23 cellular contexts compared by ENCODE assay signal in the genomic region with DNA sequence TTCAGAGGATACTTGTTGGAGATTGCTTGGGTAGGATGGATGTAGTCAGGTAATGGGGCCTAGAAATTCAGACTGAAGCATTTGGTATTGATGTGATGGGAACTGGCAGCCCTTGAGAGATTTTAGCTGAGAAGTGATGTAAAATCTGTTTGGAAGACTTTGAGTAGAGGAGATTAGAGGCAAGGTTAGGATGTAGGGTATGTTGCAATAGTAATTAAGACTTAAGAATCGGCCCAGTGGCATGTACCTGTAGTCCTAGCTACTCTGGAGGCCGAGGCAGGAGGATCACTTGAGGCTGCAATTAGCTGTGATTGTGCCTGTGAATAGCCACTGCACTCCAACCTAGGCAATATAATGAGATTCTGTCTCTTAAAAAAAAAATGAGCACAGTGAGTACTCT. TPM values are rescaled to one million over a fixed set of nuclear protein-coding genes. Genes with fewer than 3 reads are reported as not detected.
DNase-seq lines count a peak whose midpoint lies in the region; ATAC-seq, FAIRE-seq and TF ChIP-seq lines count a peak whose summit lies in the region.
"Had no signal": no experiment of that assay in that cellular context is flagged by ENCODE, and none has a peak within 500 bp of the region (broad histone marks: within the 10 kb centered on the region; RNA-seq: fewer than 3 reads in every experiment).

No MANE protein-coding gene starts in this region.

- no peak for TF ChIP-seq RAD21 in HepG2 (CRISPR knock-in tag; IDR thresholded peaks at IDR 0.05)

- H3K36me3 Mint-ChIP-seq in endothelial cell (ENCODE audit: low read depth, unreplicated experiment): peaks cover 37% of the 10 kb centered on the region
- peaks cover 98% of the 10 kb centered on the region for H3K36me3 Mint-ChIP-seq in stimulated activated effector memory CD8-positive, alpha-beta T cell treated with anti-CD3 and anti-CD28 coated beads, Interleukin-12 subunit alpha, Interleukin-12 subunit beta, amount 100 ng/mL, for 72 hours

- H2AFZ ChIP-seq in HepG2 (ENCODE audit: low read length) (no peak overlapping the region), SU-DHL-6 (ENCODE audit: low read depth, low read length, severe bottlenecking) (no peak overlapping the region)

- BruUV-seq in HepG2 (replicated peaks; lab: Mats Ljungman, UMichigan): no TSS peak

- intact Hi-C loops in HepG2 (cut with micrococcal nuclease; ENCODE audit: unreplicated experiment): no loop called here
- intact Hi-C loops in right lobe of liver (cut with DNase I): no loop called here

- H3K27me3 ChIP-seq in HepG2 (ENCODE audit: control insufficient read depth in 1 of 2, insufficient read depth in 2 of 2, low read length in 2 of 2): peaks cover 0 to 2% of the 10 kb centered on the region in 2 experiments; a peak in 1 of 5 replicates
- H3K27me3 ChIP-seq in right lobe of liver: no peaks in the 10 kb centered on the region
- H3K27me3 ChIP-seq in SU-DHL-6 (ENCODE audit: low read length): no peaks in the 10 kb centered on the region
- H3K27me3 ChIP-seq: body of pancreas, colonic mucosa, upper lobe of left lung had no signal

- H3K27ac Mint-ChIP-seq in endothelial cell (ENCODE audit: unreplicated experiment): no peak overlapping the region
- H3K27ac Mint-ChIP-seq in stimulated activated effector memory CD8-positive, alpha-beta T cell treated with anti-CD3 and anti-CD28 coated beads, Interleukin-12 subunit alpha, Interleukin-12 subunit beta, amount 100 ng/mL, for 72 hours: peak overlapping the region; percentile 8

- H4K20me1 ChIP-seq in HepG2 (ENCODE audit: insufficient read depth, low read length) (no peaks in the 10 kb centered on the region), SU-DHL-6 (ENCODE audit: low read depth, low read length) (no peaks in the 10 kb centered on the region)

- CTCF ChIA-PET in HepG2 (lab: Yijun Ruan, JAX; ENCODE audit: low intra/inter-chr PET ratio, low total read pairs): no interaction called here

- in situ Hi-C loops in HepG2 (cut with HindIII; ENCODE audit: extremely low pct_ligation_motif_present, low pct_unique_long_range_greater_than_20kb): no loop called here

- no peaks in the 10 kb centered on the region for H3K36me3 ChIP-seq in HepG2 (replicated peaks in 1 of 2; ENCODE audit: control insufficient read depth in 1 of 2, insufficient read depth in 2 of 2, low read length in 2 of 2)
- H3K36me3 ChIP-seq in right lobe of liver: peaks cover 0 to 38% (median 17%) of the 10 kb centered on the region in 4 donors
- H3K36me3 ChIP-seq in SU-DHL-6 (ENCODE audit: low read length): peaks cover 49% of the 10 kb centered on the region
- H3K36me3 ChIP-seq: colonic mucosa had no signal

- H3K9me3 Mint-ChIP-seq in endothelial cell (ENCODE audit: unreplicated experiment): no peaks in the 10 kb centered on the region
- no peaks in the 10 kb centered on the region for H3K9me3 Mint-ChIP-seq in stimulated activated effector memory CD8-positive, alpha-beta T cell treated with anti-CD3 and anti-CD28 coated beads, Interleukin-12 subunit alpha, Interleukin-12 subunit beta, amount 100 ng/mL, for 72 hours
- H3K9me3 Mint-ChIP-seq: activated naive CD8-positive, alpha-beta T cell treated with anti-CD3 and anti-CD28 coated beads, Interleukin-2, amount 10 ng/mL, durations not matched to agents 7 days and 5 days; nephron had no signal

- H3K4me3 ChIP-seq in HepG2 (replicated peaks in 1 of 3; ENCODE audit: insufficient read depth in 1 of 3, low read depth in 2 of 3, low read length in 3 of 3): no peak overlapping the region
- H3K4me3 ChIP-seq in right lobe of liver: no peak overlapping the region
- H3K4me3 ChIP-seq in SU-DHL-6 (ENCODE audit: insufficient read depth, low read length, poor library complexity, severe bottlenecking): no peak overlapping the region
- H3K4me3 ChIP-seq: body of pancreas, colonic mucosa, smooth muscle cell, upper lobe of left lung had no signal

- ATAC-seq in HepG2: no peak
- ATAC-seq in right lobe of liver: no peak
- no peak for ATAC-seq in stimulated activated effector memory CD8-positive, alpha-beta T cell treated with anti-CD3 and anti-CD28 coated beads, Interleukin-12 subunit alpha, Interleukin-12 subunit beta, amount 100 ng/mL, for 72 hours
- ATAC-seq in GM18868 (IDR thresholded peaks at IDR 0.05; ENCODE audit: unreplicated experiment): no peak
- ATAC-seq: body of pancreas, left colon, SK-N-SH treated with all-trans-retinoic acid at 6 μM for 48 hours had no signal

- POLR2A ChIA-PET in HepG2 (lab: Yijun Ruan, JAX): no interaction called here

- H3K4me1 Mint-ChIP-seq in endothelial cell (ENCODE audit: unreplicated experiment): peaks cover 13% of the 10 kb centered on the region
- peaks cover 46% of the 10 kb centered on the region for H3K4me1 Mint-ChIP-seq in stimulated activated effector memory CD8-positive, alpha-beta T cell treated with anti-CD3 and anti-CD28 coated beads, Interleukin-12 subunit alpha, Interleukin-12 subunit beta, amount 100 ng/mL, for 72 hours

- FAIRE-seq in HepG2 (lab: Jason Lieb, UNC): no peak
- FAIRE-seq: H54 had no signal

- H3K27ac ChIP-seq in HepG2 (ENCODE audit: extremely low read length, insufficient read depth, low read length) (no peak overlapping the region), right lobe of liver (no peak overlapping the region), SU-DHL-6 (ENCODE audit: low read depth, low read length) (peak overlapping the region; percentile 86)
- H3K27ac ChIP-seq: body of pancreas, colonic mucosa, upper lobe of left lung had no signal

- TF ChIP-seq POLR2A in HepG2 (IDR thresholded peaks at IDR 0.05; ENCODE audit: insufficient read depth in 1 of 2, low read depth in 2 of 2, low read length in 2 of 2) (no peak), right lobe of liver (IDR thresholded peaks at IDR 0.05) (no peak)

- H3K9me2 ChIP-seq in SU-DHL-6 (replicated peaks; ENCODE audit: insufficient read depth, low read length): no peaks in the 10 kb centered on the region

- H3K9me3 ChIP-seq in HepG2 (ENCODE audit: low read length) (no peaks in the 10 kb centered on the region), right lobe of liver (no peaks in the 10 kb centered on the region), SU-DHL-6 (ENCODE audit: insufficient read depth, low read length) (no peaks in the 10 kb centered on the region)
- H3K9me3 ChIP-seq: body of pancreas, colonic mucosa, upper lobe of left lung had no signal

- H3K9ac ChIP-seq in HepG2 (ENCODE audit: insufficient read depth, low read depth, low read length) (no peak overlapping the region), SU-DHL-6 (ENCODE audit: low read length) (peak overlapping the region; percentile 17; the same call in 1 of the 2 replicates)

- peaks cover 74% of the 10 kb centered on the region for H3F3A ChIP-seq in SU-DHL-6 (ENCODE audit: insufficient read depth)

- no peaks in the 10 kb centered on the region for H3K79me2 ChIP-seq in HepG2 (ENCODE audit: insufficient read depth, low read length)
- H3K79me2 ChIP-seq in SU-DHL-6 (ENCODE audit: insufficient read depth, low read length): peaks cover 97% of the 10 kb centered on the region

- TF ChIP-seq CTCF in HepG2 (CRISPR knock-in tag; IDR thresholded peaks at IDR 0.05) (no peak), right lobe of liver (IDR thresholded peaks at IDR 0.05) (no peak), SU-DHL-6 (IDR thresholded peaks at IDR 0.05; ENCODE audit: insufficient read depth, low read length, poor library complexity, severe bottlenecking) (no peak), endothelial cell (IDR thresholded peaks at IDR 0.05; ENCODE audit: unreplicated experiment) (no peak)

- WGBS in HepG2 (ENCODE audit: low lambda C conversion rate): 0% methylated on average over 2 of the region's 2 CpGs
- WGBS in right lobe of liver (ENCODE audit: insufficient coverage, low coverage, low lambda C conversion rate, missing lambda C conversion rate): 88% methylated on average over 2 of the region's 2 CpGs

- no peak overlapping the region for H3K4me2 ChIP-seq in HepG2 (ENCODE audit: low read depth, low read length)
- peak overlapping the region; percentile 89 for H3K4me2 ChIP-seq in SU-DHL-6 (ENCODE audit: low read depth, low read length, poor library complexity, severe bottlenecking)
- H3K4me2 ChIP-seq: smooth muscle cell had no signal

- TF ChIP-seq EP300 in HepG2 (IDR thresholded peaks at IDR 0.05; ENCODE audit: low read depth in 2 of 2, low read length in 2 of 2) (no peak), HepG2 (CRISPR knock-in tag; IDR thresholded peaks at IDR 0.05; ENCODE audit: borderline replicate concordance) (no peak)

- no peak for DNase-seq in HepG2 (ENCODE audit: low spot score)
- no peak for DNase-seq in right lobe of liver
- no peak for DNase-seq in endothelial cell (ENCODE audit: low spot score)
- no peak for DNase-seq in stimulated activated effector memory CD8-positive, alpha-beta T cell treated with anti-CD3 and anti-CD28 coated beads, Interleukin-12 subunit alpha, Interleukin-12 subunit beta, amount 100 ng/mL, for 72 hours (ENCODE audit: low spot score in 2 of 2)
- no peak for DNase-seq in NCI-H2107 (lab: John Stamatoyannopoulos, UW)
- no peak for DNase-seq in A172 (ENCODE audit: low spot score)
- DNase-seq: activated CD4-positive, alpha-beta T cell treated with anti-CD3 and anti-CD28 coated beads, Interleukin-2, amount 50 U/mL, for 1 hour; activated naive CD8-positive, alpha-beta T cell treated with anti-CD3 and anti-CD28 coated beads, Interleukin-2, amount 10 ng/mL, durations not matched to agents 7 days and 5 days; body of pancreas; colonic mucosa; DMS79 treated with DMSO at 0.1 percent for 48 hours; left colon; NCI-H1105; NCI-H2081 treated with DMSO at 0.1 percent for 48 hours; NK-92 treated with Interleukin-12 subunit alpha and Interleukin-12 subunit beta, amount 100 ng/mL, for 24 hours; stimulated activated CD4-positive, alpha-beta T cell treated with anti-CD3 and anti-CD28 coated beads, Interleukin-4, amount 100 ng/mL, for 1 hour; upper lobe of left lung had no signal

- peaks cover 1% of the 10 kb centered on the region for H3K27me3 Mint-ChIP-seq in endothelial cell (ENCODE audit: unreplicated experiment)
- H3K27me3 Mint-ChIP-seq: activated naive CD8-positive, alpha-beta T cell treated with anti-CD3 and anti-CD28 coated beads, Interleukin-2, amount 10 ng/mL, durations not matched to agents 7 days and 5 days had no signal

- no peaks in the 10 kb centered on the region for H3K4me1 ChIP-seq in HepG2 (ENCODE audit: insufficient read depth, low read length)
- peaks cover 0 to 23% (median 7%) of the 10 kb centered on the region in 4 donors for H3K4me1 ChIP-seq in right lobe of liver

- H3K4me3 Mint-ChIP-seq in endothelial cell (ENCODE audit: unreplicated experiment): peak overlapping the region; percentile 2
- H3K4me3 Mint-ChIP-seq in stimulated activated effector memory CD8-positive, alpha-beta T cell treated with anti-CD3 and anti-CD28 coated beads, Interleukin-12 subunit alpha, Interleukin-12 subunit beta, amount 100 ng/mL, for 72 hours: no peak overlapping the region
- H3K4me3 Mint-ChIP-seq: activated naive CD8-positive, alpha-beta T cell treated with anti-CD3 and anti-CD28 coated beads, Interleukin-2, amount 10 ng/mL, durations not matched to agents 7 days and 5 days had no signal

RNA-seq across cellular contexts. Expression of gene NSD1, which starts 6.7 kb away (rescaled TPM):
- total RNA-seq in HepG2 (2016; rRNA removed; fragmentation: Illumina TruSeq; extraction: Trizol) (0.09 and 0.18 TPM in 2 replicates), right lobe of liver (10 to 100 TPM; 13.1 to 33.1 (median 23.6) TPM), endothelial cell (ENCODE audit: unreplicated experiment) (111 TPM)
- total RNA-seq in HepG2 (2016; cell fraction: cytosol; rRNA removed; fragmentation: Illumina TruSeq; extraction: Trizol; ENCODE audit: low read depth): under 0.01 TPM in 1 of 2 replicates, not detected in the other
- total RNA-seq in HepG2 (2016; cell fraction: insoluble cytoplasmic fraction; rRNA removed; fragmentation: Illumina TruSeq; extraction: Trizol): 0.04 and 0.09 TPM in 2 replicates
- total RNA-seq in HepG2 (2016; cell fraction: membrane; rRNA removed; fragmentation: Illumina TruSeq; extraction: Trizol): 0.10 and 0.12 TPM in 2 replicates
- 0.16 and 0.19 TPM in 2 replicates for total RNA-seq in HepG2 (2016; cell fraction: nucleus; rRNA removed; fragmentation: Illumina TruSeq; extraction: Trizol)
- polyA plus RNA-seq in HepG2 (2011; rRNA removed): 0.01 and 0.05 TPM in 2 replicates
- under 0.01 and 0.01 TPM in 2 replicates for polyA plus RNA-seq in HepG2 (2011; cell fraction: cytosol; rRNA removed)
- polyA plus RNA-seq in HepG2 (2011; cell fraction: nucleus; rRNA removed): 0.06 and 0.09 TPM in 2 replicates
- 0.01 TPM in 1 of 2 replicates, not detected in the other for polyA plus RNA-seq in HepG2 (2012)
- not detected in 2 replicates for polyA plus RNA-seq in HepG2 (2016; cell fraction: cytosol; fragmentation: Illumina TruSeq; extraction: Trizol; ENCODE audit: low read depth)
- polyA plus RNA-seq in HepG2 (2016; cell fraction: insoluble cytoplasmic fraction; fragmentation: Illumina TruSeq; extraction: Trizol; ENCODE audit: low read depth): not detected in 2 replicates
- polyA plus RNA-seq in HepG2 (2016; cell fraction: membrane; fragmentation: Illumina TruSeq; extraction: Trizol; ENCODE audit: low read depth): not detected in 2 replicates
- 0.07 and 0.29 TPM in 2 replicates for polyA plus RNA-seq in HepG2 (2016; cell fraction: nucleus; fragmentation: Illumina TruSeq; extraction: Trizol; ENCODE audit: insufficient read depth, low read depth)
- polyA minus RNA-seq in HepG2 (2011; rRNA and poly(A)+ RNA removed; ENCODE audit: low replicate concordance): 0.12 and 50.5 TPM in 2 replicates
- 0.10 and 0.26 TPM in 2 replicates for polyA minus RNA-seq in HepG2 (2011; cell fraction: cytosol; rRNA and poly(A)+ RNA removed)
- polyA minus RNA-seq in HepG2 (2011; cell fraction: nucleus; rRNA and poly(A)+ RNA removed): 0.12 and 0.52 TPM in 2 replicates
- 39.9 and 48.6 TPM in 2 replicates for total RNA-seq in A172 (2014; rRNA removed; shearing (Covaris generic))

RNA-seq across cellular contexts. Expression of gene FGFR4, which starts 53.6 kb away (rescaled TPM):
- 109 and 219 TPM in 2 replicates for total RNA-seq in HepG2 (2016; rRNA removed; fragmentation: Illumina TruSeq; extraction: Trizol)
- total RNA-seq in HepG2 (2016; cell fraction: cytosol; rRNA removed; fragmentation: Illumina TruSeq; extraction: Trizol; ENCODE audit: low read depth): 52.3 and 56.4 TPM in 2 replicates
- 90.0 and 222 TPM in 2 replicates for total RNA-seq in HepG2 (2016; cell fraction: insoluble cytoplasmic fraction; rRNA removed; fragmentation: Illumina TruSeq; extraction: Trizol)
- total RNA-seq in HepG2 (2016; cell fraction: membrane; rRNA removed; fragmentation: Illumina TruSeq; extraction: Trizol): 106 and 116 TPM in 2 replicates
- 196 and 244 TPM in 2 replicates for total RNA-seq in HepG2 (2016; cell fraction: nucleus; rRNA removed; fragmentation: Illumina TruSeq; extraction: Trizol)
- 129 and 188 TPM in 2 replicates for polyA plus RNA-seq in HepG2 (2011; rRNA removed)
- 134 and 208 TPM in 2 replicates for polyA plus RNA-seq in HepG2 (2011; cell fraction: cytosol; rRNA removed)
- 419 and 525 TPM in 2 replicates for polyA plus RNA-seq in HepG2 (2011; cell fraction: nucleus; rRNA removed)
- 133 and 146 TPM in 2 replicates for polyA plus RNA-seq in HepG2 (2012)
- 42.6 and 44.6 TPM in 2 replicates for polyA plus RNA-seq in HepG2 (2016; cell fraction: cytosol; fragmentation: Illumina TruSeq; extraction: Trizol; ENCODE audit: low read depth)
- polyA plus RNA-seq in HepG2 (2016; cell fraction: insoluble cytoplasmic fraction; fragmentation: Illumina TruSeq; extraction: Trizol; ENCODE audit: low read depth): 85.7 and 113 TPM in 2 replicates
- 86.4 and 98.3 TPM in 2 replicates for polyA plus RNA-seq in HepG2 (2016; cell fraction: membrane; fragmentation: Illumina TruSeq; extraction: Trizol; ENCODE audit: low read depth)
- polyA plus RNA-seq in HepG2 (2016; cell fraction: nucleus; fragmentation: Illumina TruSeq; extraction: Trizol; ENCODE audit: insufficient read depth, low read depth): 453 and 457 TPM in 2 replicates
- 8.0 and 375 TPM in 2 replicates for polyA minus RNA-seq in HepG2 (2011; rRNA and poly(A)+ RNA removed; ENCODE audit: low replicate concordance)
- 121 and 152 TPM in 2 replicates for polyA minus RNA-seq in HepG2 (2011; cell fraction: cytosol; rRNA and poly(A)+ RNA removed)
- polyA minus RNA-seq in HepG2 (2011; cell fraction: nucleus; rRNA and poly(A)+ RNA removed): 148 and 160 TPM in 2 replicates
- total RNA-seq in right lobe of liver: 10 to 100 TPM; 38.9 to 73.3 (median 55.1) TPM
- total RNA-seq in endothelial cell (ENCODE audit: unreplicated experiment): 11.0 TPM
- 9.1 and 10.7 TPM in 2 replicates for total RNA-seq in A172 (2014; rRNA removed; shearing (Covaris generic))

Comparison
In these comparisons a context has a peak if more than half of its experiments do, and no peak if none do; other contexts are left out.
1. RNA of gene NSD1, which starts 6.7 kb away (total RNA-seq): 111 TPM in endothelial cell (single experiment), 39.9 to 48.6 TPM in A172 and 13.1 to 33.1 TPM in right lobe of liver; under 0.01 to 0.19 TPM in HepG2; every median in the first group is over 10 times any median in the second.